In the genomic region with DNA sequence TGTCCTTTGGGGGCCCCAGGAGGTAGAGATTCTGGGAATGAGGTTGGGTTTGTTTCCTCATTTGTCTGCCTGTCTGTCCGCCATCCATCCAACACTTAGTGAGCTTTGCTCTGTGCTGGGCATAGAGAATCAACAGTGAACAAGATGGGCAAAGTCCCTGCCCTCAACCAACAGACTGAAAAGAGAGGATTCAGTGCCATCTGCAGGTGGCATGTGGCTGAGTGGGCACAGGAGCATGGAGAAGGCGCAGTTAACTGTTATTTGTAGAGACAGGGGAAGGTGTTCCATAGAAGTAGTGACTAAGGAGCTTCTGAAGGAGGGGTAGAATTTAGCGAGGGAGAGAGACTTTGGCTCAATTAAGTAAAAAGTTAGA, we compare ENCODE assay signal across 1 cellular context.
TF ChIP-seq lines count a peak whose summit lies in the region.

No MANE protein-coding gene starts in this region.

TF ChIP-seq in SK-N-SH treated with all-trans-retinoic acid at 6 μM for 48 hours, 23 proteins besides CTCF, POLR2A, EP300 and RAD21 (continued from another document):
- no peak for TF ChIP-seq GLIS3 (CRISPR knock-in tag; IDR thresholded peaks at IDR 0.05)
- no peak for TF ChIP-seq SNAI2 (CRISPR knock-in tag; IDR thresholded peaks at IDR 0.05)
TF ChIP-seq in SK-N-SH treated with all-trans-retinoic acid at 6 μM for 48 hours: peak in this region for 0.
